ENCODE assay signal across 10 cellular contexts in the genomic region with DNA sequence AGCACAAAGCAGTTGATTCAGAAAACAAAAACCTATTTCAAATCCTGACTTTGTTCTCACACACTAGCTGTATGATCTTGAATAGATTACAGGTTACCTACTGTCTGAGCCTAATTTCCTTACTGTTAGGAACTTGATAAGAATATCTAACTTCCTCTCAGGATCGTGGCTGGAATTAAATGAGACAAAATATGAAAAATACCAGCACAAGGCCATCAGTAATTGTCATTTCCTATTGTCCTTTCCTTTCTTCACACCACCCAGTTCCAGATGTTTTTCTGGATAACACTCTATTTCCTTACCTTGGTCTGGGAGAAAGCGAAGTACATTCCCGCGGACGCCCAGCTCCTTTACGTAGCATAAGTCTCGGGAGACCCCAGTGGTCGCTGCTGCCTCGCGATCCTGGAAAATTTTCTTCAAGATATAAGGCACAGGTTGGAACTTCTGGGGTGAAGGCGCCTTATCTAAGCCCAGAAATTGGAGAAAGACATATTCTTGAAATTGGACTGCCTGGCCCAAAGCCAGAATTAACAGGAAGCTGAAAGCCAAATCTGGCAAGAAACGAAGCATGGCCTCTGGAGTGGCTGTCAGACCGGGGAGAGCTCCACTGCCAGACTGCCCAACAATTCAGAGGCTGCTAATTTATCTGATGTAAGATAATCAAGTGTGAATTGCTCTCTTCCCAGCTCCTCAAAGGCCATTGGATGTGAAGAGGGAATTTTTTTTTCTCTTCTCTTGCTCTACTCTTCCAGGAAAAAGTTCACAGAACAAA. TPM values are rescaled to one million over a fixed set of nuclear protein-coding genes. Genes with fewer than 3 reads are reported as not detected.
DNase-seq lines count a peak whose midpoint lies in the region; TF ChIP-seq lines count a peak whose summit lies in the region.
"Had no signal": no experiment of that assay in that cellular context is flagged by ENCODE, and none has a peak within 500 bp of the region (broad histone marks: within the 10 kb centered on the region; RNA-seq: fewer than 3 reads in every experiment).

GDF3 (minus strand) TSS at position 617 of the 772 bp plus-strand sequence; CDS start at position 570, 47 bp downstream.

- POLR2A ChIA-PET in HEK293T (lab: Yijun Ruan, JAX): no interaction called here

- H3K4me3 ChIP-seq in fibroblast of mammary gland (ENCODE audit: control insufficient read depth, low read depth, low read length) (no peak within 1 kb of the TSS), mesodermal cell (ENCODE audit: extremely low read depth, insufficient read depth, low read length, poor library complexity, severe bottlenecking) (no peak within 1 kb of the TSS), WERI-Rb-1 (ENCODE audit: low read depth, low read length) (no peak within 1 kb of the TSS)

- DNase-seq in CD1c-positive myeloid dendritic cell (ENCODE audit: extremely low spot score) (peak; percentile 30), KBM-7 (peak; percentile 65), fibroblast of mammary gland (ENCODE audit: low read depth) (peak; percentile 18), kidney tubule cell (ENCODE audit: low spot score) (no peak), HEK293T (ENCODE audit: extremely low spot score) (no peak), DMS79 (lab: John Stamatoyannopoulos, UW) (no peak), WERI-Rb-1 (no peak)
- DNase-seq: activated T-cell treated with anti-CD3 and anti-CD28 coated beads for 4 hours had no signal

- in situ Hi-C loops in KBM-7 (cut with MboI; ENCODE audit: low pct_unique_long_range_greater_than_20kb, low sequenced_read_pairs): no loop called here

- no peaks in the 10 kb centered on the region for H3K9me3 ChIP-seq in mesodermal cell (ENCODE audit: control insufficient read depth, low read length)
- H3K9me3 ChIP-seq in WERI-Rb-1 (ENCODE audit: severe bottlenecking): no peaks in the 10 kb centered on the region

- no peaks in the 10 kb centered on the region for H3K27me3 ChIP-seq in WERI-Rb-1 (ENCODE audit: insufficient read depth, low read depth, severe bottlenecking)

- H3K27ac ChIP-seq in mesodermal cell (ENCODE audit: low read depth, low read length, severe bottlenecking): peak within 1 kb of the TSS; percentile 30
- no peak within 1 kb of the TSS for H3K27ac ChIP-seq in WERI-Rb-1
- H3K27ac ChIP-seq: epithelial cell of prostate had no signal

- no peaks in the 10 kb centered on the region for H3K36me3 ChIP-seq in mesodermal cell (ENCODE audit: control insufficient read depth, insufficient read depth, low read length)
- H3K36me3 ChIP-seq in WERI-Rb-1: no peaks in the 10 kb centered on the region

- no peaks in the 10 kb centered on the region for H3K4me1 ChIP-seq in mesodermal cell (ENCODE audit: control insufficient read depth, insufficient read depth, low read length, poor library complexity, severe bottlenecking)

- no peak for TF ChIP-seq CTCF in fibroblast of mammary gland (conservative IDR thresholded peaks at IDR 0.05; ENCODE audit: control insufficient read depth, insufficient read depth, low read depth, low read length)
- TF ChIP-seq CTCF in WERI-Rb-1 (IDR thresholded peaks at IDR 0.05; ENCODE audit: low read depth, low read length): no peak

- WGBS in mesodermal cell (ENCODE audit: insufficient coverage in 2 of 2), 2 experiments: 58 to 73% methylated on average over 5 to 12 of the region's 13 CpGs

- CTCF ChIA-PET in HEK293T (lab: Yijun Ruan, JAX): interaction anchor here (0.7 to 1.0 kb wide), 2 partner anchors 19 to 112 kb away, joined by 3 to 4 read pairs; no protein-coding TSS in a partner anchor

TF ChIP-seq in HEK293T, 16 proteins besides CTCF, POLR2A, EP300 and RAD21:
- no peak for TF ChIP-seq FOXA1 (IDR thresholded peaks at IDR 0.05)
- TF ChIP-seq FOXM1 (IDR thresholded peaks at IDR 0.05; ENCODE audit: borderline replicate concordance): no peak
- no peak for TF ChIP-seq ELF4 (IDR thresholded peaks at IDR 0.05)
- no peak for TF ChIP-seq HDGF (IDR thresholded peaks at IDR 0.05; ENCODE audit: borderline replicate concordance)
- TF ChIP-seq, protein P1, sequence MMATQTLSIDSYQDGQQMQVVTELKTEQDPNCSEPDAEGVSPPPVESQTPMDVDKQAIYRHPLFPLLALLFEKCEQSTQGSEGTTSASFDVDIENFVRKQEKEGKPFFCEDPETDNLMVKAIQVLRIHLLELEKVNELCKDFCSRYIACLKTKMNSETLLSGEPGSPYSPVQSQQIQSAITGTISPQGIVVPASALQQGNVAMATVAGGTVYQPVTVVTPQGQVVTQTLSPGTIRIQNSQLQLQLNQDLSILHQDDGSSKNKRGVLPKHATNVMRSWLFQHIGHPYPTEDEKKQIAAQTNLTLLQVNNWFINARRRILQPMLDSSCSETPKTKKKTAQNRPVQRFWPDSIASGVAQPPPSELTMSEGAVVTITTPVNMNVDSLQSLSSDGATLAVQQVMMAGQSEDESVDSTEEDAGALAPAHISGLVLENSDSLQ (IDR thresholded peaks at IDR 0.05): no peak
- no peak for TF ChIP-seq NFRKB (IDR thresholded peaks at IDR 0.05)
- no peak for TF ChIP-seq BHLHE40 (IDR thresholded peaks at IDR 0.05; ENCODE audit: borderline replicate concordance)
- no peak for TF ChIP-seq FOXK2 (IDR thresholded peaks at IDR 0.05)
TF ChIP-seq in HEK293T: peak in this region for 0.

RNA-seq across cellular contexts. Expression of gene GDF3, which starts in this region (rescaled TPM):
- 4.5 TPM for polyA plus RNA-seq in mesodermal cell (2013, experiment 1 of 2)
- 2.5 TPM for polyA plus RNA-seq in mesodermal cell (2013, experiment 2 of 2)

Comparison
In these comparisons a context has a peak if more than half of its experiments do, and no peak if none do; other contexts are left out.
1. DNase-seq: peak in CD1c-positive myeloid dendritic cell (single experiment), KBM-7 (single experiment) and fibroblast of mammary gland (single experiment); none in kidney tubule cell (single experiment), HEK293T (single experiment), DMS79 (single experiment) and WERI-Rb-1 (single experiment).